8 cellular contexts compared by ENCODE assay signal in the genomic region with DNA sequence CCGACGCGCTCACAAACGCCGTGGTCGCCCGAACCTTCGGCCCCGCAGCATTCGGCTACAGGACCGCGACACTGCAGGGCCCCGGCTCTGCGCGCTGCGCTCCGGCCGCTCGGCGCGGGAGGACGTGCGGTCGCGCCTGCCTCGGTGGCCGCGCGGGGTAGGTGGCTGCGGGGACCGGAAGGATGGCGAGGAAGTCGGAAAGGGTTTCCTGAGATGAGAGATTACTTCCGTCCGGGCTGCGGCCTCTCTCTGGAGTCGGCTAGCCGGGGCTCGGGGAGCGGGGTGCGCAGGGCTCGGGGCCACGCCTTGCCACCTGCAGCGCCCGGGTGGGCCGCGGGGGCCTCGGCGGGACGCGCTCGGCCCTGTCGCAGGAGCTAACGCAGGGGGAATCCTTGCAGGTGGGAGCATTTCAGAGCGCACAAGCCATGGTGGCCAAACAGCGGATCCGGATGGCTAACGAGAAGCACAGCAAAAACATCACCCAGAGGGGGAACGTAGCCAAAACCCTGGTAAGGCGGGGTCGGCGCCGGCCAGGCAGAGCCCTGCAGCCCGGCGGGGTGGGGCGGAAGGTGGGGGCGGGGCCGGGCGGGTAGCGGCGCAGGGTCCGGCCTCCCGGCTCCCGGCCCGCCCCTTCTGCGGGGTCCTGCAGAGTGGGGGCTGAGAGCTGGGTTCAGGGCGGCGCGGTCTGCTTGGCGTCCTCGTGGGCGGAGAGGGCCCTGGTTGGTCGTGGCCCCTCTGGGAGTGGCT.
A peak's percentile ranks its signal among the peaks of the same experiment; 100 is the strongest.
DNase-seq lines count a peak whose midpoint lies in the region; ATAC-seq lines count a peak whose summit lies in the region.

A gene (plus strand): TSS at position 224 of the 747 bp plus-strand sequence. CDS start 202 bp downstream, at position 426.

- DNase-seq in stimulated activated CD4-positive, alpha-beta T cell treated with anti-CD3 and anti-CD28 coated beads, Interleukin-1b, Interleukin-23, amount 100 ng/mL, for 48 hours: peak; percentile 5
- DNase-seq in stimulated activated CD4-positive, alpha-beta T cell treated with anti-CD3 and anti-CD28 coated beads, Interleukin-12 subunit alpha, Interleukin-12 subunit beta, amount 100 ng/mL, for 4 hours: no peak
- DNase-seq in caudate nucleus (lab: John Stamatoyannopoulos, UW): peak in 52 of 61 donors; percentile 12 to 87 (median 58)
- peak; percentile 37 for DNase-seq in kidney tubule cell (ENCODE audit: low spot score)
- peak; percentile 26 for DNase-seq in stimulated activated naive CD8-positive, alpha-beta T cell treated with anti-CD3 and anti-CD28 coated beads, Interleukin-15, Interleukin-2, amounts not matched to agents 100 U/mL and 50 U/mL, for 24 hours
- DNase-seq in NCI-H748 (lab: John Stamatoyannopoulos, UW; ENCODE audit: unreplicated experiment): no peak
- no peak for DNase-seq in NK-92 treated with Interleukin-12 subunit alpha and Interleukin-12 subunit beta, amount 100 ng/mL, for 24 hours (lab: John Stamatoyannopoulos, UW)
- no peak for DNase-seq in HUDEP-2 (lab: John Stamatoyannopoulos, UW; ENCODE audit: unreplicated experiment in 76 of 76)

- H3K27ac ChIP-seq in caudate nucleus (ENCODE audit: low read depth, low read length): peak within 1 kb of the TSS; percentile 91

- peak; percentile 36 for ATAC-seq in stimulated activated naive CD8-positive, alpha-beta T cell treated with anti-CD3 and anti-CD28 coated beads, Interleukin-15, Interleukin-2, amounts not matched to agents 100 U/mL and 50 U/mL, for 24 hours

Comparison
In these comparisons a context has a peak if more than half of its experiments do, and no peak if none do; other contexts are left out.
1. DNase-seq: peak in stimulated activated CD4-positive, alpha-beta T cell treated with anti-CD3 and anti-CD28 coated beads, Interleukin-1b, Interleukin-23, amount 100 ng/mL, for 48 hours (single experiment), caudate nucleus (52 of 61), kidney tubule cell (single experiment) and stimulated activated naive CD8-positive, alpha-beta T cell treated with anti-CD3 and anti-CD28 coated beads, Interleukin-15, Interleukin-2, amounts not matched to agents 100 U/mL and 50 U/mL, for 24 hours (single experiment); none in stimulated activated CD4-positive, alpha-beta T cell treated with anti-CD3 and anti-CD28 coated beads, Interleukin-12 subunit alpha, Interleukin-12 subunit beta, amount 100 ng/mL, for 4 hours (single experiment), NCI-H748 (single experiment), NK-92 treated with Interleukin-12 subunit alpha and Interleukin-12 subunit beta, amount 100 ng/mL, for 24 hours (single experiment) and HUDEP-2 (0 of 76).